ENCODE assay signal across 8 cellular contexts in genomic region chr3:23945653-23945902, GRCh38.
DNase-seq lines count a peak whose midpoint lies in the region; ATAC-seq and TF ChIP-seq lines count a peak whose summit lies in the region.

No MANE protein-coding gene starts in this region.

- no peak for ATAC-seq in RWPE2 (ENCODE audit: low read depth)
- ATAC-seq in GM18909 (IDR thresholded peaks at IDR 0.05; ENCODE audit: poor library complexity, unreplicated experiment), result no peak

- H3K36me3 ChIP-seq in DOHH2 (ENCODE audit: control insufficient read depth, low read length) (no peaks in the 10 kb centered on the region), RWPE2 (ENCODE audit: low read depth) (no peaks in the 10 kb centered on the region)

- H3K4me3 ChIP-seq in DOHH2 (ENCODE audit: low read length) (peak overlapping the region; percentile 80), RWPE2 (ENCODE audit: severe bottlenecking) (peak overlapping the region; percentile 98), fibroblast of pulmonary artery (replicated peaks; ENCODE audit: low read depth, low read length) (peak overlapping the region; percentile 75), retinal pigment epithelial cell (ENCODE audit: low read length) (peak overlapping the region; percentile 49)

- H3K4me1 ChIP-seq in DOHH2 (ENCODE audit: control insufficient read depth, low read length), result peaks cover 34% of the 10 kb centered on the region
- peaks cover 34% of the 10 kb centered on the region for H3K4me1 ChIP-seq in RWPE2 (ENCODE audit: insufficient read depth, poor library complexity, severe bottlenecking)

- H3F3A ChIP-seq in DOHH2 (ENCODE audit: control insufficient read depth, insufficient read depth), result peaks cover 17% of the 10 kb centered on the region; the same call in 1 of the 2 replicates

- peak overlapping the region; percentile 71 for H3K4me2 ChIP-seq in DOHH2 (ENCODE audit: low read length)

- TF ChIP-seq CTCF in DOHH2 (IDR thresholded peaks at IDR 0.05; ENCODE audit: low read depth, low read length, poor library complexity, severe bottlenecking) (no peak), RWPE2 (IDR thresholded peaks at IDR 0.05; ENCODE audit: poor library complexity, severe bottlenecking) (no peak), fibroblast of pulmonary artery (IDR thresholded peaks at IDR 0.05; ENCODE audit: low read length, missing control alignments) (no peak), retinal pigment epithelial cell (conservative IDR thresholded peaks at IDR 0.05; ENCODE audit: low read depth, low read length) (no peak)

- peaks cover 14% of the 10 kb centered on the region for H3K27me3 ChIP-seq in DOHH2 (ENCODE audit: control insufficient read depth, low read length)
- no peaks in the 10 kb centered on the region for H3K27me3 ChIP-seq in RWPE2 (ENCODE audit: insufficient read depth, poor library complexity, severe bottlenecking)

- H3K79me2 ChIP-seq in DOHH2 (ENCODE audit: control insufficient read depth, low read length), result peaks cover 17% of the 10 kb centered on the region

- H3K9me2 ChIP-seq in DOHH2 (replicated peaks; ENCODE audit: control insufficient read depth, low read length), result no peaks in the 10 kb centered on the region

- H3K9me3 ChIP-seq in DOHH2 (ENCODE audit: control insufficient read depth, insufficient read depth, low read length), result no peaks in the 10 kb centered on the region
- H3K9me3 ChIP-seq in RWPE2 (ENCODE audit: severe bottlenecking), result no peaks in the 10 kb centered on the region

- H3K27ac ChIP-seq in DOHH2 (ENCODE audit: low read depth, low read length) (no peak overlapping the region), RWPE2 (ENCODE audit: poor library complexity, severe bottlenecking) (peak overlapping the region; percentile 76)

- DNase-seq in RWPE2 (ENCODE audit: low spot score) (no peak), fibroblast of pulmonary artery (ENCODE audit: low read depth) (no peak), retinal pigment epithelial cell (ENCODE audit: low read depth) (no peak), NCI-H2107 treated with DMSO at 0.1 percent for 48 hours (lab: John Stamatoyannopoulos, UW; ENCODE audit: unreplicated experiment) (no peak), NCI-H187 (lab: John Stamatoyannopoulos, UW) (no peak), iPS-NIHi11 (ENCODE audit: low spot score) (no peak)

- no peaks in the 10 kb centered on the region for H4K20me1 ChIP-seq in DOHH2 (ENCODE audit: control insufficient read depth, insufficient read depth, low read depth, low read length)
